In genomic region chr19:18908917-18909619, GRCh38 we compare ENCODE assay signal across 22 cellular contexts. TPM values are rescaled to one million over a fixed set of nuclear protein-coding genes. Genes with fewer than 3 reads are reported as not detected.
DNase-seq lines count a peak whose midpoint lies in the region; ATAC-seq, FAIRE-seq and TF ChIP-seq lines count a peak whose summit lies in the region.
"Had no signal": no experiment of that assay in that cellular context is flagged by ENCODE, and none has a peak within 500 bp of the region (broad histone marks: within the 10 kb centered on the region; RNA-seq: fewer than 3 reads in every experiment).

No MANE protein-coding gene starts in this region.

- H3K9me3 ChIP-seq in Panc1 (ENCODE audit: control insufficient read depth, insufficient read depth, low read depth, low read length) (no peaks in the 10 kb centered on the region), K562 (replicated peaks; ENCODE audit: control insufficient read depth, insufficient read depth, low read depth, low read length) (no peaks in the 10 kb centered on the region), small intestine (ENCODE audit: control insufficient read depth, low read depth) (no peaks in the 10 kb centered on the region)

- no peak overlapping the region for H3K9ac ChIP-seq in K562 (ENCODE audit: insufficient read depth in 1 of 2, low read depth in 2 of 2, low read length in 2 of 2)

- 87% methylated on average over 16 of the region's 17 CpGs for WGBS in K562 (ENCODE audit: insufficient coverage, low coverage, missing lambda C conversion rate)
- WGBS in small intestine, 3 donors = 85 to 92% (median 86%) methylated on average over 17 of the region's 17 CpGs

- intact Hi-C loops in Panc1 (cut with micrococcal nuclease; ENCODE audit: unreplicated experiment) = no loop called here
- intact Hi-C loops in K562 (cut with micrococcal nuclease) = no loop called here

- in situ Hi-C loops in Panc1 (cut with HindIII; ENCODE audit: low pct_unique_long_range_greater_than_20kb, low sequenced_read_pairs) = no loop called here
- in situ Hi-C loops in K562 (cut with MboI) = no loop called here

- no peak overlapping the region for H2AFZ ChIP-seq in K562 (ENCODE audit: low read depth, low read length)

- H3K36me3 ChIP-seq in Panc1 (ENCODE audit: control insufficient read depth, insufficient read depth, low read length) (no peaks in the 10 kb centered on the region), K562 (ENCODE audit: control insufficient read depth, insufficient read depth, low read length) (peaks cover 77% of the 10 kb centered on the region; the same call in 2 of the 3 replicates), small intestine (ENCODE audit: control insufficient read depth in 2 of 2, insufficient read depth in 2 of 2, low read length in 2 of 2) (peaks cover 9 to 23% of the 10 kb centered on the region in 2 donors)

- no peaks in the 10 kb centered on the region for H3K9me1 ChIP-seq in K562 (ENCODE audit: control insufficient read depth, insufficient read depth, low read length)

- no peak overlapping the region for H3K27ac ChIP-seq in Panc1 (ENCODE audit: low read length)
- no peak overlapping the region for H3K27ac ChIP-seq in K562 (ENCODE audit: extremely low read depth, low read depth, low read length)
- no peak overlapping the region for H3K27ac ChIP-seq in small intestine (ENCODE audit: low read depth in 1 of 2, low read length in 1 of 2)

- no peak for ATAC-seq in Panc1
- no peak for ATAC-seq in K562
- no peak for ATAC-seq in HG02981 (IDR thresholded peaks at IDR 0.05; ENCODE audit: unreplicated experiment)

- H3K79me2 ChIP-seq in K562 (ENCODE audit: control insufficient read depth, insufficient read depth, low read length) = peaks cover 10% of the 10 kb centered on the region; the same call in 2 of the 3 replicates

- H3K4me2 ChIP-seq in K562 (ENCODE audit: insufficient read depth, low read length) = no peak overlapping the region

- TF ChIP-seq CTCF in Panc1 (IDR thresholded peaks at IDR 0.05) (no peak), K562 (IDR thresholded peaks at IDR 0.05 in 2 of 3, conservative IDR thresholded peaks at IDR 0.05 in 1 of 3; ENCODE audit: insufficient read depth in 2 of 3, low read depth in 1 of 3, low read length in 3 of 3) (no peak)

- DNase-seq in Panc1 (ENCODE audit: low read depth, low spot score) (no peak), K562 (ENCODE audit: extremely low read depth in 1 of 4, low spot score in 3 of 4) (no peak), islet precursor cell (peak; percentile 38), pons (ENCODE audit: low spot score) (peak; percentile 55), small intestine (no peak)
- no peak for DNase-seq in activated naive CD4-positive, alpha-beta T cell (lab: John Stamatoyannopoulos, UW)
- DNase-seq: CD4-positive, alpha-beta T cell; DND-41; GOT3; HCEC 1CT; IMR-90; NCI-H1105; NCI-H146; NCI-H2029 treated with DMSO at 0.1 percent for 48 hours; NCI-H2171 treated with DMSO at 0.1 percent for 48 hours; NCI-H524 treated with DMSO at 0.1 percent for 48 hours; NCI-H82; OCI-M1; SHP77 had no signal

- no peak for TF ChIP-seq EP300 in K562 (IDR thresholded peaks at IDR 0.05; ENCODE audit: low read length)

- CTCF ChIA-PET in Panc1 (lab: Charles Lee) = no interaction called here
- CTCF ChIA-PET in K562 (lab: Yijun Ruan, JAX; ENCODE audit: low intra/inter-chr PET ratio) = no interaction called here

- TF ChIP-seq RAD21 in K562 (CRISPR knock-in tag; conservative IDR thresholded peaks at IDR 0.05 in 1 of 2, IDR thresholded peaks at IDR 0.05 in 1 of 2) = no peak

- POLR2A ChIA-PET in Panc1 (lab: Charles Lee) (no interaction called here), K562 (lab: Yijun Ruan, JAX) (interaction anchor here (0.6 to 4.4 kb wide), 7 partner anchors 8 to 75 kb away, joined by 3 to 37 read pairs (median 4); partner anchors contain the start of genes COPE and DDX49)

- H4K20me1 ChIP-seq in K562 (replicated peaks; ENCODE audit: control insufficient read depth, insufficient read depth, low read length) = peaks cover 5% of the 10 kb centered on the region; the same call in 1 of the 2 replicates

- no peaks in the 10 kb centered on the region for H3K4me1 ChIP-seq in Panc1 (ENCODE audit: control insufficient read depth, insufficient read depth, low read length)
- H3K4me1 ChIP-seq in K562 (replicated peaks in 1 of 2; ENCODE audit: control insufficient read depth in 2 of 2, insufficient read depth in 2 of 2, low read length in 2 of 2) = peaks cover 0 to 51% of the 10 kb centered on the region in 2 experiments; a peak in 2 of 5 replicates
- H3K4me1 ChIP-seq in small intestine (ENCODE audit: control insufficient read depth in 2 of 2, insufficient read depth in 1 of 2, low read depth in 1 of 2, low read length in 1 of 2) = no peaks in the 10 kb centered on the region

- H3K27me3 ChIP-seq in Panc1 (ENCODE audit: control insufficient read depth, insufficient read depth, low read length) (no peaks in the 10 kb centered on the region), K562 (ENCODE audit: control insufficient read depth in 2 of 2, insufficient read depth in 2 of 2, low read length in 2 of 2) (no peaks in the 10 kb centered on the region), small intestine (ENCODE audit: control insufficient read depth in 2 of 2, insufficient read depth in 2 of 2, low read length in 2 of 2) (no peaks in the 10 kb centered on the region)

- TF ChIP-seq POLR2A in K562 (conservative IDR thresholded peaks at IDR 0.05) = no peak

- no peak for FAIRE-seq in K562 (lab: Jason Lieb, UNC)
- no peak for FAIRE-seq in small intestine (lab: Jason Lieb, UNC)
- FAIRE-seq: GM18507, HTR-8/SVneo had no signal

- no peak overlapping the region for H3K4me3 ChIP-seq in Panc1 (ENCODE audit: low read depth in 2 of 2, low read length in 2 of 2)
- H3K4me3 ChIP-seq in K562 = no peak overlapping the region
- H3K4me3 ChIP-seq in small intestine (ENCODE audit: low read depth in 1 of 2, low read length in 2 of 2) = no peak overlapping the region

- TSS peak; percentile 64 for BruUV-seq in Panc1 (replicated peaks; lab: Mats Ljungman, UMichigan)
- TSS peak; percentile 25 for BruUV-seq in K562 (replicated peaks; lab: Mats Ljungman, UMichigan)

RNA-seq across cellular contexts. Expression of gene COPE, which starts 10.1 kb away (rescaled TPM):
- total RNA-seq in Panc1 (2021; ENCODE audit: unreplicated experiment) = 177 TPM
- 210 TPM for polyA plus RNA-seq in Panc1 (2012; ENCODE audit: insufficient read length)
- total RNA-seq in K562 (2011; cell fraction: chromatin; rRNA removed; ENCODE audit: low replicate concordance) = 63.5 and 278 TPM in 2 replicates
- total RNA-seq in K562 (2011; cell fraction: nucleolus; rRNA removed) = 249 and 252 TPM in 2 replicates
- total RNA-seq in K562 (2011; cell fraction: nucleoplasm; rRNA removed) = 127 and 141 TPM in 2 replicates
- 239 and 305 TPM in 2 replicates for total RNA-seq in K562 (2014; rRNA removed)
- 19.2 and 33.2 TPM in 2 replicates for total RNA-seq in K562 (2014; rRNA removed; fragmentation: Illumina TruSeq; extraction: Trizol)
- total RNA-seq in K562 (2015; rRNA removed; fragmentation: Illumina TruSeq; extraction: Trizol) = 130 and 147 TPM in 2 replicates
- 273 and 289 TPM in 2 replicates for total RNA-seq in K562 (2021)
- 159 and 263 TPM in 2 replicates for polyA plus RNA-seq in K562 (2011; rRNA removed)
- 307 and 533 TPM in 2 replicates for polyA plus RNA-seq in K562 (2011; cell fraction: cytosol; rRNA removed)
- 164 and 210 TPM in 2 replicates for polyA plus RNA-seq in K562 (2011; cell fraction: nucleus; rRNA removed)
- polyA plus RNA-seq in K562 (2012) = 176 and 372 TPM in 2 replicates
- polyA plus RNA-seq in K562 (2014; fragmentation: Illumina TruSeq; extraction: Trizol) = 50.1 and 152 TPM in 2 replicates
- polyA plus RNA-seq in K562 (2014; fragmentation: Nextera tagmentation; extraction: Ambion mirVana) = 10 to 100 TPM in 1 of 2 experiments, 1 to 10 TPM in 1; 5.8 to 18.3 TPM
- polyA plus RNA-seq in K562 (2014; rRNA removed) = 230 and 233 TPM in 2 replicates
- 43.6 and 67.0 TPM in 2 replicates for polyA minus RNA-seq in K562 (2011; rRNA and poly(A)+ RNA removed)
- 103 and 143 TPM in 2 replicates for polyA minus RNA-seq in K562 (2011; cell fraction: cytosol; rRNA and poly(A)+ RNA removed)
- polyA minus RNA-seq in K562 (2011; cell fraction: nucleus; rRNA and poly(A)+ RNA removed) = 49.1 and 66.3 TPM in 2 replicates
- polyA plus RNA-seq in small intestine = 100 to 1,000 TPM; 254 to 350 (median 286) TPM

RNA-seq across cellular contexts. Expression of gene DDX49, which starts 10.4 kb away (rescaled TPM):
- total RNA-seq in Panc1 (2021; ENCODE audit: unreplicated experiment) (41.5 TPM), K562 (2014; rRNA removed) (113 and 149 TPM in 2 replicates), K562 (2014; rRNA removed; fragmentation: Illumina TruSeq; extraction: Trizol) (26.2 and 45.7 TPM in 2 replicates), K562 (2015; rRNA removed; fragmentation: Illumina TruSeq; extraction: Trizol) (51.1 and 57.8 TPM in 2 replicates), K562 (2021) (78.9 and 88.6 TPM in 2 replicates)
- polyA plus RNA-seq in Panc1 (2012; ENCODE audit: insufficient read length) = 52.2 TPM
- total RNA-seq in K562 (2011; cell fraction: chromatin; rRNA removed; ENCODE audit: low replicate concordance) = 17.3 and 60.1 TPM in 2 replicates
- 53.9 and 64.9 TPM in 2 replicates for total RNA-seq in K562 (2011; cell fraction: nucleolus; rRNA removed)
- total RNA-seq in K562 (2011; cell fraction: nucleoplasm; rRNA removed) = 23.2 and 29.4 TPM in 2 replicates
- polyA plus RNA-seq in K562 (2011; rRNA removed) (35.6 and 43.2 TPM in 2 replicates), K562 (2014; fragmentation: Illumina TruSeq; extraction: Trizol) (33.3 and 53.3 TPM in 2 replicates), K562 (2014; fragmentation: Nextera tagmentation; extraction: Ambion mirVana) (1 to 10 TPM; 1.1 to 6.3 TPM), K562 (2014; rRNA removed) (61.3 and 65.9 TPM in 2 replicates), small intestine (10 to 100 TPM; 48.5 to 51.4 (median 48.6) TPM)
- 53.9 and 97.8 TPM in 2 replicates for polyA plus RNA-seq in K562 (2011; cell fraction: cytosol; rRNA removed)
- polyA plus RNA-seq in K562 (2011; cell fraction: nucleus; rRNA removed) = 37.4 and 64.0 TPM in 2 replicates
- 53.0 and 58.9 TPM in 2 replicates for polyA plus RNA-seq in K562 (2012)
- 27.6 and 57.1 TPM in 2 replicates for polyA minus RNA-seq in K562 (2011; rRNA and poly(A)+ RNA removed)
- polyA minus RNA-seq in K562 (2011; cell fraction: cytosol; rRNA and poly(A)+ RNA removed) = 34.9 and 39.1 TPM in 2 replicates
- 23.5 and 26.5 TPM in 2 replicates for polyA minus RNA-seq in K562 (2011; cell fraction: nucleus; rRNA and poly(A)+ RNA removed)

RNA-seq across cellular contexts. Expression of gene CERS1, which starts 13.1 kb away (rescaled TPM):
- 4.5 TPM for total RNA-seq in Panc1 (2021; ENCODE audit: unreplicated experiment)
- polyA plus RNA-seq in Panc1 (2012; ENCODE audit: insufficient read length) = 8.8 TPM
- 1.3 and 6.2 TPM in 2 replicates for total RNA-seq in K562 (2011; cell fraction: chromatin; rRNA removed; ENCODE audit: low replicate concordance)
- 4.2 and 5.0 TPM in 2 replicates for total RNA-seq in K562 (2011; cell fraction: nucleolus; rRNA removed)
- 1.5 and 3.7 TPM in 2 replicates for total RNA-seq in K562 (2011; cell fraction: nucleoplasm; rRNA removed)
- 0.86 TPM in 2 replicates for total RNA-seq in K562 (2014; rRNA removed)
- total RNA-seq in K562 (2014; rRNA removed; fragmentation: Illumina TruSeq; extraction: Trizol) = 0.13 and 0.33 TPM in 2 replicates
- total RNA-seq in K562 (2015; rRNA removed; fragmentation: Illumina TruSeq; extraction: Trizol) = 0.43 and 1.4 TPM in 2 replicates
- 1.5 and 1.7 TPM in 2 replicates for total RNA-seq in K562 (2021)
- 1.5 and 3.8 TPM in 2 replicates for polyA plus RNA-seq in K562 (2011; rRNA removed)
- 5.5 and 5.7 TPM in 2 replicates for polyA plus RNA-seq in K562 (2011; cell fraction: cytosol; rRNA removed)
- polyA plus RNA-seq in K562 (2011; cell fraction: nucleus; rRNA removed) = 3.7 and 4.0 TPM in 2 replicates
- polyA plus RNA-seq in K562 (2012) = 0.71 and 0.87 TPM in 2 replicates
- 0.80 and 1.7 TPM in 2 replicates for polyA plus RNA-seq in K562 (2014; fragmentation: Illumina TruSeq; extraction: Trizol)
- not detected for polyA plus RNA-seq in K562 (2014; fragmentation: Nextera tagmentation; extraction: Ambion mirVana)
- 1.1 TPM in 2 replicates for polyA plus RNA-seq in K562 (2014; rRNA removed)
- polyA minus RNA-seq in K562 (2011; rRNA and poly(A)+ RNA removed) = 1.1 and 2.3 TPM in 2 replicates
- polyA minus RNA-seq in K562 (2011; cell fraction: cytosol; rRNA and poly(A)+ RNA removed) = 1.2 and 3.5 TPM in 2 replicates
- 0.40 and 0.78 TPM in 2 replicates for polyA minus RNA-seq in K562 (2011; cell fraction: nucleus; rRNA and poly(A)+ RNA removed)
- 1 to 10 TPM in 1 of 3 donors, not detected in 2; 1.5 TPM for polyA plus RNA-seq in small intestine
- total RNA-seq: CD4-positive, alpha-beta T cell had no signal

RNA-seq across cellular contexts. Expression of gene HOMER3, which starts 31.9 kb away (rescaled TPM):
- total RNA-seq in Panc1 (2021; ENCODE audit: unreplicated experiment) = 58.9 TPM
- 61.8 TPM for polyA plus RNA-seq in Panc1 (2012; ENCODE audit: insufficient read length)
- total RNA-seq in K562 (2011; cell fraction: chromatin; rRNA removed; ENCODE audit: low replicate concordance) = 9.9 and 22.2 TPM in 2 replicates
- 12.0 and 12.4 TPM in 2 replicates for total RNA-seq in K562 (2011; cell fraction: nucleolus; rRNA removed)
- total RNA-seq in K562 (2011; cell fraction: nucleoplasm; rRNA removed) = 9.1 and 12.6 TPM in 2 replicates
- total RNA-seq in K562 (2014; rRNA removed) = 4.2 and 6.8 TPM in 2 replicates
- 1.2 and 1.3 TPM in 2 replicates for total RNA-seq in K562 (2014; rRNA removed; fragmentation: Illumina TruSeq; extraction: Trizol)
- 1.5 and 2.7 TPM in 2 replicates for total RNA-seq in K562 (2015; rRNA removed; fragmentation: Illumina TruSeq; extraction: Trizol)
- total RNA-seq in K562 (2021) = 3.4 and 4.1 TPM in 2 replicates
- polyA plus RNA-seq in K562 (2011; rRNA removed) = 5.1 and 10.3 TPM in 2 replicates
- 9.6 and 10.5 TPM in 2 replicates for polyA plus RNA-seq in K562 (2011; cell fraction: cytosol; rRNA removed)
- polyA plus RNA-seq in K562 (2011; cell fraction: nucleus; rRNA removed) = 9.2 and 20.4 TPM in 2 replicates
- polyA plus RNA-seq in K562 (2012) = 2.4 and 5.5 TPM in 2 replicates
- 2.9 and 4.7 TPM in 2 replicates for polyA plus RNA-seq in K562 (2014; fragmentation: Illumina TruSeq; extraction: Trizol)
- not detected for polyA plus RNA-seq in K562 (2014; fragmentation: Nextera tagmentation; extraction: Ambion mirVana)
- polyA plus RNA-seq in K562 (2014; rRNA removed) = 3.7 and 6.4 TPM in 2 replicates
- 2.5 and 2.9 TPM in 2 replicates for polyA minus RNA-seq in K562 (2011; rRNA and poly(A)+ RNA removed)
- 3.3 and 6.9 TPM in 2 replicates for polyA minus RNA-seq in K562 (2011; cell fraction: cytosol; rRNA and poly(A)+ RNA removed)
- polyA minus RNA-seq in K562 (2011; cell fraction: nucleus; rRNA and poly(A)+ RNA removed) = 3.4 and 8.3 TPM in 2 replicates
- polyA plus RNA-seq in small intestine = 10 to 100 TPM in 1 of 3 donors, 1 to 10 TPM in 2; 1.6 to 13.0 (median 9.8) TPM

Comparison
In these comparisons a context has a peak if more than half of its experiments do, and no peak if none do; other contexts are left out.
1. DNase-seq: peak in islet precursor cell (single experiment) and pons (single experiment); none in Panc1 (single experiment), K562 (0 of 4), small intestine (single experiment) and activated naive CD4-positive, alpha-beta T cell (0 of 4).